ENCODE assay signal across 1 cellular context in genomic region chr13:59415498-59415897, GRCh38.
TF ChIP-seq lines count a peak whose summit lies in the region.

No MANE protein-coding gene starts in this region.

TF ChIP-seq in WTC11, 78 proteins besides CTCF, POLR2A, EP300 and RAD21 (continued from another document):
- no peak for TF ChIP-seq CBFB (CRISPR knock-in tag; IDR thresholded peaks at IDR 0.05; ENCODE audit: low read depth)
- no peak for TF ChIP-seq PRRX2 (CRISPR knock-in tag; IDR thresholded peaks at IDR 0.05)
- no peak for TF ChIP-seq STAT6 (CRISPR knock-in tag; conservative IDR thresholded peaks at IDR 0.05; ENCODE audit: low read depth)
TF ChIP-seq in WTC11: peak in this region for 0.
